1 cellular context compared by ENCODE assay signal in genomic region chr10:119073584-119073983, GRCh38.
TF ChIP-seq lines count a peak whose summit lies in the region.

No MANE protein-coding gene starts in this region.

TF ChIP-seq in GM12878, 131 proteins besides CTCF, POLR2A, EP300 and RAD21:
- no peak for TF ChIP-seq NFYA (IDR thresholded peaks at IDR 0.05; ENCODE audit: borderline replicate concordance, low read depth, low read length)
- TF ChIP-seq ZZZ3 (IDR thresholded peaks at IDR 0.05; ENCODE audit: control insufficient read depth, insufficient read length, low read depth) = no peak
- TF ChIP-seq ZBTB4 (CRISPR knock-in tag; IDR thresholded peaks at IDR 0.05) = no peak
- no peak for TF ChIP-seq CHD4 (IDR thresholded peaks at IDR 0.05)
- no peak for TF ChIP-seq NR2C1 (IDR thresholded peaks at IDR 0.05)
- TF ChIP-seq CBX5 (IDR thresholded peaks at IDR 0.05; ENCODE audit: low read depth) = no peak
- no peak for TF ChIP-seq SMAD5 (IDR thresholded peaks at IDR 0.05; ENCODE audit: low read depth)
- no peak for TF ChIP-seq ZNF687 (IDR thresholded peaks at IDR 0.05)
- TF ChIP-seq MXI1 (IDR thresholded peaks at IDR 0.05; ENCODE audit: low read depth, low read length) = no peak
- no peak for TF ChIP-seq MYB (IDR thresholded peaks at IDR 0.05; ENCODE audit: borderline replicate concordance, low read depth, low read length)
- TF ChIP-seq HCFC1 (IDR thresholded peaks at IDR 0.05; ENCODE audit: low read length) = no peak
